25 cellular contexts compared by ENCODE assay signal in the genomic region with DNA sequence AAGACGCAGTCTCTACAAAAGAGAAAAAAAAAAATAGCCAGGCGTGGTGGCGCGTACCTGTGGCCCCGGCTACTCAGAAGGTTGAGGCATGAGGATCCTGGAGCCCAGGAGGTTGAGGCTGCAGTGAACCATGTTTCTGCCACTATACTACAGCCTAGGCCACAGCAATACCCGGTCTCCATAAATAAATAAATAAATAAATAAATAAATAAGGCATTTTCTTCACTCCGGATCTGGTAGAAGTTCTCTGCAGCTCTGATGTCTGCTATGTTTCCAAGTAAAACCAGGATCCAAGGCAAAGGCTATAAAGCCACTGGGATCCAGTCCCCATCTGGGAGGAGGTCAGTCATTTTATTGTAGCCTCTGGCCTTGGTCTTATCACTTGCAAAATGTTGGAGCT. TPM values are rescaled to one million over a fixed set of nuclear protein-coding genes. Genes with fewer than 3 reads are reported as not detected.
DNase-seq lines count a peak whose midpoint lies in the region; ATAC-seq and TF ChIP-seq lines count a peak whose summit lies in the region.
"Had no signal": no experiment of that assay in that cellular context is flagged by ENCODE, and none has a peak within 500 bp of the region (broad histone marks: within the 10 kb centered on the region; RNA-seq: fewer than 3 reads in every experiment).

No MANE protein-coding gene starts in this region.

- H4K8ac ChIP-seq in mesendoderm (ENCODE audit: low read depth, low read length), result no peak overlapping the region

- ATAC-seq in T-helper 17 cell (no peak), memory B cell (ENCODE audit: low read depth) (no peak), HG03159 (IDR thresholded peaks at IDR 0.05; ENCODE audit: unreplicated experiment) (no peak), HG03520 (IDR thresholded peaks at IDR 0.05; ENCODE audit: unreplicated experiment) (no peak)
- ATAC-seq: activated CD4-positive, alpha-beta T cell treated with anti-CD3 and anti-CD28 coated beads for 36 hours; left lung; naive thymus-derived CD8-positive, alpha-beta T cell; PC-3 had no signal

- H2AFZ ChIP-seq in smooth muscle cell (ENCODE audit: low read depth), result no peak overlapping the region

- H2AK5ac ChIP-seq in mesendoderm (ENCODE audit: low read length), result no peak overlapping the region

- peaks cover 86% of the 10 kb centered on the region for H3K4me1 Mint-ChIP-seq in activated naive CD4-positive, alpha-beta T cell treated with anti-CD3 and anti-CD28 coated beads for 36 hours (ENCODE audit: low read depth)
- H3K4me1 Mint-ChIP-seq in T-helper 17 cell (peaks cover 45% of the 10 kb centered on the region), memory B cell (peaks cover 41% of the 10 kb centered on the region)

- peaks cover 21% of the 10 kb centered on the region for H3K79me1 ChIP-seq in mesendoderm (ENCODE audit: low read length)

- no peak overlapping the region for H3K9ac ChIP-seq in smooth muscle cell (ENCODE audit: low read depth)
- H3K9ac ChIP-seq in mesendoderm (ENCODE audit: low read length), result no peak overlapping the region

- H3K4ac ChIP-seq in mesendoderm (ENCODE audit: low read depth, low read length), result no peak overlapping the region

- H3K27ac ChIP-seq in smooth muscle cell (ENCODE audit: low read depth) (peak overlapping the region; percentile 98), mesendoderm (ENCODE audit: low read depth, low read length) (no peak overlapping the region)
- H3K27ac ChIP-seq: left lung, ovary, right atrium auricular region had no signal

- H3K27ac Mint-ChIP-seq in activated naive CD4-positive, alpha-beta T cell treated with anti-CD3 and anti-CD28 coated beads for 36 hours, result peak overlapping the region; percentile 53
- H3K27ac Mint-ChIP-seq in T-helper 17 cell (peak overlapping the region; percentile 78), memory B cell (peak overlapping the region; percentile 19)

- no peak for TF ChIP-seq CTCF in smooth muscle cell (IDR thresholded peaks at IDR 0.05; ENCODE audit: borderline replicate concordance, insufficient read depth, poor library complexity, severe bottlenecking)

- intact Hi-C loops in activated naive CD4-positive, alpha-beta T cell treated with anti-CD3 and anti-CD28 coated beads for 36 hours (cut with micrococcal nuclease), result no loop called here

- no peak overlapping the region for H3K23ac ChIP-seq in mesendoderm (ENCODE audit: low read length)

- H3K9me3 Mint-ChIP-seq in activated naive CD4-positive, alpha-beta T cell treated with anti-CD3 and anti-CD28 coated beads for 36 hours, result no peaks in the 10 kb centered on the region
- no peaks in the 10 kb centered on the region for H3K9me3 Mint-ChIP-seq in memory B cell
- H3K9me3 Mint-ChIP-seq: IgD-negative memory B cell; naive thymus-derived CD8-positive, alpha-beta T cell had no signal

- H3K18ac ChIP-seq in mesendoderm (ENCODE audit: low read length), result no peak overlapping the region

- WGBS in smooth muscle cell (ENCODE audit: low lambda C conversion rate), result 91% methylated on average over 7 of the region's 7 CpGs
- WGBS in mesendoderm (ENCODE audit: extremely low coverage, insufficient coverage, low lambda C conversion rate), result no CpG with 5 or more reads among the region's 7 CpGs

- no peak overlapping the region for H3K56ac ChIP-seq in mesendoderm (ENCODE audit: low read length)

- H3K36me3 Mint-ChIP-seq in activated naive CD4-positive, alpha-beta T cell treated with anti-CD3 and anti-CD28 coated beads for 36 hours (ENCODE audit: low read depth), result peaks cover 36% of the 10 kb centered on the region
- H3K36me3 Mint-ChIP-seq in T-helper 17 cell (ENCODE audit: low read depth) (peaks cover 2% of the 10 kb centered on the region), memory B cell (peaks cover 11% of the 10 kb centered on the region)
- H3K36me3 Mint-ChIP-seq: IgD-negative memory B cell had no signal

- H3K4me2 ChIP-seq in smooth muscle cell (no peak overlapping the region), mesendoderm (ENCODE audit: low read length) (no peak overlapping the region)

- H3K36me3 ChIP-seq in smooth muscle cell (ENCODE audit: low read depth), result no peaks in the 10 kb centered on the region
- H3K36me3 ChIP-seq in mesendoderm (ENCODE audit: control insufficient read depth, insufficient read depth, low read length), result no peaks in the 10 kb centered on the region
- H3K36me3 ChIP-seq: left lung, ovary had no signal

- H3K79me2 ChIP-seq in smooth muscle cell (ENCODE audit: low read depth) (peaks cover 96% of the 10 kb centered on the region), mesendoderm (ENCODE audit: control insufficient read depth, insufficient read depth, low read length) (peaks cover 66% of the 10 kb centered on the region)

- H4K20me1 ChIP-seq in smooth muscle cell (ENCODE audit: low read depth), result peaks cover 89% of the 10 kb centered on the region

- H2BK120ac ChIP-seq in mesendoderm (ENCODE audit: low read depth, low read length), result no peak overlapping the region

- H3K4me3 ChIP-seq in smooth muscle cell (no peak overlapping the region), mesendoderm (ENCODE audit: low read length) (no peak overlapping the region)
- H3K4me3 ChIP-seq: left lung, ovary, right atrium auricular region had no signal

- H3K27me3 ChIP-seq in smooth muscle cell (ENCODE audit: low read depth) (no peaks in the 10 kb centered on the region), mesendoderm (ENCODE audit: insufficient read depth, low read length, poor library complexity) (no peaks in the 10 kb centered on the region)
- H3K27me3 ChIP-seq: left lung, ovary, right atrium auricular region had no signal

- H2BK5ac ChIP-seq in mesendoderm (ENCODE audit: low read length), result no peak overlapping the region

- CTCF ChIA-PET in activated naive CD4-positive, alpha-beta T cell treated with anti-CD3 and anti-CD28 coated beads for 36 hours (lab: Charles Lee), result interaction anchor here (0.7 to 1.2 kb wide), 2 partner anchors 11 to 66 kb away, joined by 3 read pairs; no protein-coding TSS in a partner anchor

- no peak for DNase-seq in activated naive CD4-positive, alpha-beta T cell treated with anti-CD3 and anti-CD28 coated beads for 36 hours
- DNase-seq in activated naive CD4-positive, alpha-beta T cell treated with Interleukin-2 at 50 U/mL for 16 hours, result no peak
- DNase-seq in T-helper 17 cell (no peak), memory B cell (ENCODE audit: low spot score in 2 of 2) (no peak), smooth muscle cell (lab: John Stamatoyannopoulos, UW; ENCODE audit: unreplicated experiment) (no peak), mesendoderm (no peak)
- DNase-seq: activated CD4-positive, alpha-beta T cell treated with anti-CD3 and anti-CD28 coated beads for 36 hours; central memory CD4-positive, alpha-beta T cell; dermis blood vessel endothelial cell; DMS53; GOT3; left lung; midbrain; naive thymus-derived CD8-positive, alpha-beta T cell; NCI-H1092 treated with DMSO at 0.1 percent for 48 hours; NCI-H187 treated with DMSO at 0.1 percent for 48 hours; NCI-H524; ovary; PC-3; Right ventricle myocardium superior; stimulated activated CD4-positive, alpha-beta T cell treated with anti-CD3 and anti-CD28 coated beads, Interleukin-2, amount 100 ng/mL, for 48 hours had no signal

- H3F3A ChIP-seq in smooth muscle cell (ENCODE audit: low read depth), result peaks cover 36% of the 10 kb centered on the region

- H3K4me3 Mint-ChIP-seq in activated naive CD4-positive, alpha-beta T cell treated with anti-CD3 and anti-CD28 coated beads for 36 hours, result no peak overlapping the region
- H3K4me3 Mint-ChIP-seq in T-helper 17 cell, result no peak overlapping the region
- no peak overlapping the region for H3K4me3 Mint-ChIP-seq in memory B cell
- H3K4me3 Mint-ChIP-seq: activated CD4-positive, alpha-beta T cell treated with anti-CD3 and anti-CD28 coated beads for 36 hours had no signal

- no peaks in the 10 kb centered on the region for H3K9me3 ChIP-seq in T-helper 17 cell (ENCODE audit: control insufficient read depth, low read length, poor library complexity, severe bottlenecking)
- H3K9me3 ChIP-seq in smooth muscle cell (replicated peaks; ENCODE audit: low read depth), result no peaks in the 10 kb centered on the region
- H3K9me3 ChIP-seq: left lung, ovary, right atrium auricular region had no signal

- no peaks in the 10 kb centered on the region for H3K27me3 Mint-ChIP-seq in activated naive CD4-positive, alpha-beta T cell treated with anti-CD3 and anti-CD28 coated beads for 36 hours (ENCODE audit: low read depth)
- no peaks in the 10 kb centered on the region for H3K27me3 Mint-ChIP-seq in T-helper 17 cell
- no peaks in the 10 kb centered on the region for H3K27me3 Mint-ChIP-seq in memory B cell
- H3K27me3 Mint-ChIP-seq: activated CD4-positive, alpha-beta T cell treated with anti-CD3 and anti-CD28 coated beads for 36 hours; IgD-negative memory B cell; naive thymus-derived CD8-positive, alpha-beta T cell had no signal

- no peak overlapping the region for H2BK15ac ChIP-seq in mesendoderm (replicated peaks; ENCODE audit: low read depth)

- H3K4me1 ChIP-seq in smooth muscle cell (ENCODE audit: low read depth) (peaks cover 6% of the 10 kb centered on the region), mesendoderm (ENCODE audit: control insufficient read depth, low read depth, low read length) (peaks cover 6% of the 10 kb centered on the region)

- H4K5ac ChIP-seq in mesendoderm (ENCODE audit: low read length), result no peak overlapping the region

RNA-seq across cellular contexts. Expression of gene NFE2L2, which starts 15.5 kb away (rescaled TPM):
- total RNA-seq in activated naive CD4-positive, alpha-beta T cell treated with anti-CD3 and anti-CD28 coated beads for 36 hours, result 10 to 100 TPM; 63.8 to 66.9 TPM
- 10 to 100 TPM; 58.0 to 65.5 TPM for total RNA-seq in T-helper 17 cell
- total RNA-seq in smooth muscle cell, result 110 and 118 TPM in 2 replicates
- polyA plus RNA-seq in smooth muscle cell, result 64.4 and 68.9 TPM in 2 replicates
- polyA plus RNA-seq in mesendoderm (2013, experiment 1 of 2), result 33.0 TPM
- 35.1 TPM for polyA plus RNA-seq in mesendoderm (2013, experiment 2 of 2)

RNA-seq across cellular contexts. Expression of gene HNRNPA3, which starts 36.4 kb away (rescaled TPM):
- total RNA-seq in activated naive CD4-positive, alpha-beta T cell treated with anti-CD3 and anti-CD28 coated beads for 36 hours, result 100 to 1,000 TPM; 312 to 340 TPM
- total RNA-seq in T-helper 17 cell, result 100 to 1,000 TPM; 179 to 183 TPM
- 55.8 and 58.5 TPM in 2 replicates for total RNA-seq in smooth muscle cell
- 40.3 and 59.6 TPM in 2 replicates for polyA plus RNA-seq in smooth muscle cell
- 641 TPM for polyA plus RNA-seq in mesendoderm (2013, experiment 1 of 2)
- polyA plus RNA-seq in mesendoderm (2013, experiment 2 of 2), result 604 TPM

Comparison
In these comparisons a context has a peak if more than half of its experiments do, and no peak if none do; other contexts are left out.
1. H3K27ac Mint-ChIP-seq: peak in every context shown above with its lines; median percentile 78 in T-helper 17 cell; 53 in activated naive CD4-positive, alpha-beta T cell treated with anti-CD3 and anti-CD28 coated beads for 36 hours; 19 in memory B cell.